Comparison of ENCODE assay signal across 8 cellular contexts in the genomic region with DNA sequence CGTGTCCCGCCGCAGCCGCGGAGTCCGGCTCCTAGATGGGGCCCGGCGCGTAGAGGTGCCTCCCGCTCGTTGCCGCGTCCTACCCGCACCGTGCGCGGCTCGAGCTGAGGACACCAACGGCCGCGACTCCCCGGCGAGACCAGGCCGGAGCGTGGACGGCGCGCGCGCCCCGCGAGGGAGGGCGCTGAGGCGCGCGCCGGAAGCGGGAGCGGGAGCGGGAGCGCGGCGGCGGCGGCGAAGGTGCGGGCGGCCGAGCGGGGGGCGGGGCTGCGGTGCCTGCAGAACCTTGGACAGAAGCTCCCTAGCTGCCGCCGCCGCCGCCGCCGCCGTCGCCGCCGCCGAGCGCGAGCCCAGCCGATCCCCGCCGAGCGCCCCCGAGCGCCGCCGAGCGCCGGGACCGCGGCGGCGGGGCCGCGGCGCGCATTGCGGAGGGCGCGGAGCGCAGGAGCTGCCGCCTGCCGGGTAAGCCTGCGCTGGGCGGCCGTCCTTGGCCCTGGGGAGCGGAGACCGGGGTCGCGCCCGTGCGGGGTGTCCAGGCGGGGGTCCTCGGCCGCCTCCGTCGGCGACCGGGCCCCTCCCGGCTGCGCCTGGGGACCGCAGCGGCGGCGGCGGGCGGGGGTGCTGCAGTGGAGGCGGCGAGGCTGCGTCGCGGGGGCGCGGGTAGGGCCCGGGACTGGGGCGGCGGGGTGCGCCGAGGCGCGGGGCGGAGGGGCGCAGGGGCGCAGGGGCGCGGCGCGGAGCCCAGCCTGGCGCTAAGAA. TPM values are rescaled to one million over a fixed set of nuclear protein-coding genes. Genes with fewer than 3 reads are reported as not detected.
DNase-seq lines count a peak whose midpoint lies in the region; ATAC-seq lines count a peak whose summit lies in the region.

CDK5R1 (plus strand) TSS at position 293 of the 759 bp plus-strand sequence. CDS start 628 bp downstream, outside the sequence.

- intact Hi-C loops in right cardiac atrium (cut with DNase I), result loop anchor here in 2 of 4 donors (10.0 kb wide), 2 partner anchors 168 to 268 kb away; no protein-coding TSS in a partner anchor

- ATAC-seq in GM21526 (IDR thresholded peaks at IDR 0.05; ENCODE audit: low FRiP score, unreplicated experiment), result peak; percentile 39
- peak; percentile 16 to 21 for ATAC-seq in right cardiac atrium
- no peak for ATAC-seq in GM21528 (IDR thresholded peaks at IDR 0.05; ENCODE audit: low FRiP score, unreplicated experiment)

- no peaks in the 10 kb centered on the region for H3K9me3 ChIP-seq in KOPT-K1 (ENCODE audit: insufficient read depth, low read length, poor library complexity, severe bottlenecking)
- no peaks in the 10 kb centered on the region for H3K9me3 ChIP-seq in right cardiac atrium (ENCODE audit: control insufficient read depth, low read length)

- H3K4me3 ChIP-seq in right cardiac atrium (ENCODE audit: low read length), result peak within 1 kb of the TSS; percentile 96

- H3K27ac ChIP-seq in KOPT-K1 (ENCODE audit: low read depth, low read length, poor library complexity, severe bottlenecking), result peak within 1 kb of the TSS; percentile 49
- peak within 1 kb of the TSS; percentile 74 for H3K27ac ChIP-seq in right cardiac atrium (ENCODE audit: low read length)

- H3K27me3 ChIP-seq in right cardiac atrium (ENCODE audit: control insufficient read depth, insufficient read depth), result no peaks in the 10 kb centered on the region

- under 1% methylated on average over 135 of the region's 135 CpGs for WGBS in right cardiac atrium

- peaks cover 45% of the 10 kb centered on the region for H3K36me3 ChIP-seq in KOPT-K1 (ENCODE audit: insufficient read depth, low read length)

- DNase-seq in DMS53 treated with DMSO at 0.1 percent for 48 hours (lab: John Stamatoyannopoulos, UW; ENCODE audit: unreplicated experiment) (peak; percentile 16), SW480 (ENCODE audit: low spot score) (peak; percentile 74), amniotic stem cell (lab: John Stamatoyannopoulos, UW) (peak; percentile 17), right cardiac atrium (peak; percentile 71 to 89 (median 87)), putamen (ENCODE audit: low spot score) (peak; percentile 75)

- peaks cover 6% of the 10 kb centered on the region for H3K4me1 ChIP-seq in right cardiac atrium (ENCODE audit: control insufficient read depth, insufficient read depth, low read length)

RNA-seq across cellular contexts. Expression of gene CDK5R1, which starts in this region (rescaled TPM):
- total RNA-seq in right cardiac atrium, result 1 to 10 TPM; 1.3 to 2.6 (median 1.7) TPM
- polyA plus RNA-seq in right cardiac atrium, result 0.95 TPM

Comparison
In these comparisons a context has a peak if more than half of its experiments do, and no peak if none do; other contexts are left out.
1. DNase-seq: peak in every context shown above with its lines; median percentile 87 in right cardiac atrium; 75 in putamen; 74 in SW480; 17 in amniotic stem cell; 16 in DMS53 treated with DMSO at 0.1 percent for 48 hours.